ENCODE assay signal across 1 cellular context in the genomic region with DNA sequence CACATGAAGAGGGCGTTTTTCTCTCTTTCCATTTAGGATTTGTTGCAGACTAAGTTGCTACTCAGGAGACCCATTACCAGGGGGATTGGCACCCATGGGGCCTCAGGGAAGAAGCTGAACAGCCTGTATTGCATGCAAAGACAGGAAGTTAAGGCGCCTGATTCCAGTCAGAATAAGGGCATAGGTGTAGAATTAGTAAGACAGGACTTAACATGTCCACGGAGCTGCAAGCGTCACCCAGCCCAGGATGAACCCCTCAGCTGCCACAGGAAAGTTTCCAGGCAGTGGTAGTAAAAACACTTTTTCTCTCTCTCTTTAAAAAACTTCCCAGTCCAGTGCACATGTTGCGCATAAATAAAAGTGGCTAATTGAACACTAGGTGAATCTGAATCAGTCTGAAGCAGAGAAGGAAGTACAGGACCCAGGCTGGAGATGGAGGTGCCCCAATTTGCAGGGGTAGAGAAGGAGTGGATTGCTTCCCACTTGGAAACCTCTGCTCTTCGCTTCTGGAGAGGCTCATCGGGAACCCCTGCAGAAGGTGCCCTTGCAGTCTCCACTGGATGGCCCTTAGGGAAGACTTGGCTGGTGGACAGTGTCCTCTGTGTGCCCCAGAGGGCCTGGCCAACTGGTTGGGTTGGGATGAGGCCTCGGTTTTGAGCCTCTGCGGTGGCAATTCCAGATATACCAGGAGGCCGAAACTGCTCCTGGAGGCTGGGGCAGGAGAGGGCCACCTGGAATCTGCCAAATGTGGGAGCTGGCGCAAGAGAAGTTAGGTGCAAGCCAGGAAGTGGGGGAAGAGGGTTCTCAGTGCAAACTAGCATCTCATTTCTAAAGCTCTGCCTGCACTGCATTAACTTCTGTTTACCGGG.
TF ChIP-seq lines count a peak whose summit lies in the region.

No MANE protein-coding gene starts in this region.

TF ChIP-seq in SK-N-SH, 30 proteins besides CTCF, POLR2A, EP300 and RAD21 (continued from another document):
- TF ChIP-seq, protein P1, sequence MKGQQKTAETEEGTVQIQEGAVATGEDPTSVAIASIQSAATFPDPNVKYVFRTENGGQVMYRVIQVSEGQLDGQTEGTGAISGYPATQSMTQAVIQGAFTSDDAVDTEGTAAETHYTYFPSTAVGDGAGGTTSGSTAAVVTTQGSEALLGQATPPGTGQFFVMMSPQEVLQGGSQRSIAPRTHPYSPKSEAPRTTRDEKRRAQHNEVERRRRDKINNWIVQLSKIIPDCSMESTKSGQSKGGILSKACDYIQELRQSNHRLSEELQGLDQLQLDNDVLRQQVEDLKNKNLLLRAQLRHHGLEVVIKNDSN (IDR thresholded peaks at IDR 0.05; ENCODE audit: borderline replicate concordance, low read depth) = no peak
- no peak for TF ChIP-seq IRF3 (IDR thresholded peaks at IDR 0.05; ENCODE audit: low read depth, low read length)
- no peak for TF ChIP-seq NRF1 (IDR thresholded peaks at IDR 0.05; ENCODE audit: low read depth, low read length)
- no peak for TF ChIP-seq YY1 (IDR thresholded peaks at IDR 0.05; ENCODE audit: low read depth)
- TF ChIP-seq TEAD4 (IDR thresholded peaks at IDR 0.05; ENCODE audit: borderline replicate concordance, insufficient read depth) = no peak
- no peak for TF ChIP-seq GABPA (IDR thresholded peaks at IDR 0.05; ENCODE audit: low read depth)
- TF ChIP-seq NFIC (IDR thresholded peaks at IDR 0.05; ENCODE audit: borderline replicate concordance) = no peak
- no peak for TF ChIP-seq FOXM1 (IDR thresholded peaks at IDR 0.05; ENCODE audit: low read depth)
TF ChIP-seq in SK-N-SH: peak in this region for 0.
